In the genomic region with DNA sequence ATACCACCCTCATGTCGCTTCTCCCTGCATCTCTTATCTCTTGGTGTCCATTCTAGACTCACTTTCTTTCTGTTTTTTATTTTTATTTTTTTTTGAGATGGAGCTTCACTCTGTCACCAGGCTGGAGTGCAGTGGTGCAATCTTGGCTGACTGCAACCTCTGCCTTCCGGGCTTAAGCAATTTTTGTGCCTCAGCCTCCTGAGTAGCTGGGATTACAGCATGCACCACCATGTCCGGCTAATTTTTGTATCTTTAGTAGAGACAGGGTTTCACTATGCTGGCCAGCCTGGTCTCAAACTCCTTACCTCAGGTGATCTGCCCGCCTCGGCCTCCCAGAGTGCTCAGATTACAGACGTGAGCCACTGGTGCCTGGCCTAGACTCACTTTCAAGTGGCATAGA, we compare ENCODE assay signal across 2 cellular contexts. TPM values are rescaled to one million over a fixed set of nuclear protein-coding genes. Genes with fewer than 3 reads are reported as not detected.
"Had no signal": no experiment of that assay in that cellular context is flagged by ENCODE, and none has a peak within 500 bp of the region (broad histone marks: within the 10 kb centered on the region; RNA-seq: fewer than 3 reads in every experiment).

No MANE protein-coding gene starts in this region.

RNA-seq across cellular contexts. Expression of a gene that starts 12.5 kb away (rescaled TPM):
- total RNA-seq: NCI-H460, PC-3 had no signal
